1 cellular context compared by ENCODE assay signal in the genomic region with DNA sequence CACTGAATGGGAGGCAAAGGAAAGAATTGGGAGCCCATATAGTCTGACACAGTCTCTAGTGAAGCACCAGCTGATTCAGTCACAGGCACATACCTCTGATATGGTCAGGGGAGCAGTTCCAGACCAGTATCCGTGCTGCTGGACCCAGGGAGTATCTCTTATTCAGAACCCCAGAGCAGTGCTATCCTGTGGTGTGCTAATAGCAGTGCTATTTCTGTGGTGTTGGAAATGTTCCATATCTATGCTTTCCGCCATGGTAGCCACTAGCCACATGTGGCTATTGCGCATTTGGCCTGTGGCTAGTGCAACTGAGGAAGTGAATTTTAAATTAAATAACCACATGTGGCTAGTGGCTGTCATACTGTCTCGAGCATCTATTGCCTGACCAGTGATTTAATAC.
A peak's percentile ranks its signal among the peaks of the same experiment; 100 is the strongest.
TF ChIP-seq lines count a peak whose summit lies in the region.

No MANE protein-coding gene starts in this region.

TF ChIP-seq in K562, 482 proteins besides CTCF, POLR2A, EP300 and RAD21 (continued from another document):
- TF ChIP-seq, protein P1, sequence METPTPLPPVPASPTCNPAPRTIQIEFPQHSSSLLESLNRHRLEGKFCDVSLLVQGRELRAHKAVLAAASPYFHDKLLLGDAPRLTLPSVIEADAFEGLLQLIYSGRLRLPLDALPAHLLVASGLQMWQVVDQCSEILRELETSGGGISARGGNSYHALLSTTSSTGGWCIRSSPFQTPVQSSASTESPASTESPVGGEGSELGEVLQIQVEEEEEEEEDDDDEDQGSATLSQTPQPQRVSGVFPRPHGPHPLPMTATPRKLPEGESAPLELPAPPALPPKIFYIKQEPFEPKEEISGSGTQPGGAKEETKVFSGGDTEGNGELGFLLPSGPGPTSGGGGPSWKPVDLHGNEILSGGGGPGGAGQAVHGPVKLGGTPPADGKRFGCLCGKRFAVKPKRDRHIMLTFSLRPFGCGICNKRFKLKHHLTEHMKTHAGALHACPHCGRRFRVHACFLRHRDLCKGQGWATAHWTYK (CRISPR knock-in tag; IDR thresholded peaks at IDR 0.05) = peak; percentile 79
- TF ChIP-seq XRCC5 (IDR thresholded peaks at IDR 0.05; ENCODE audit: low read depth, low read length) = no peak
